8 cellular contexts compared by ENCODE assay signal in genomic region chr10:122298598-122299301, GRCh38. TPM values are rescaled to one million over a fixed set of nuclear protein-coding genes. Genes with fewer than 3 reads are reported as not detected.
A peak's percentile ranks its signal among the peaks of the same experiment; 100 is the strongest.
DNase-seq lines count a peak whose midpoint lies in the region; ATAC-seq and TF ChIP-seq lines count a peak whose summit lies in the region.

No MANE protein-coding gene starts in this region.

- peak; percentile 99 for TF ChIP-seq RAD21 in liver (IDR thresholded peaks at IDR 0.05)

- POLR2A ChIA-PET in activated CD4-positive, alpha-beta T cell treated with anti-CD3 and anti-CD28 coated beads, Interleukin-2, amount 10 ng/mL, durations not matched to agents 7 days and 5 days (lab: Charles Lee) = no interaction called here

- H3K4me3 Mint-ChIP-seq in activated CD4-positive, alpha-beta T cell treated with anti-CD3 and anti-CD28 coated beads, Interleukin-2, amount 10 ng/mL, durations not matched to agents 7 days and 5 days = no peak overlapping the region

- H3K9me3 ChIP-seq in liver (ENCODE audit: control insufficient read depth in 4 of 4, low read length in 3 of 4) = no peaks in the 10 kb centered on the region

- no peaks in the 10 kb centered on the region for H3K9me3 Mint-ChIP-seq in activated CD4-positive, alpha-beta T cell treated with anti-CD3 and anti-CD28 coated beads, Interleukin-2, amount 10 ng/mL, durations not matched to agents 7 days and 5 days

- H3K27me3 Mint-ChIP-seq in activated CD4-positive, alpha-beta T cell treated with anti-CD3 and anti-CD28 coated beads, Interleukin-2, amount 10 ng/mL, durations not matched to agents 7 days and 5 days = peaks cover 4% of the 10 kb centered on the region

- ATAC-seq in HG03103 (IDR thresholded peaks at IDR 0.05; ENCODE audit: low read depth, unreplicated experiment) = peak; percentile 50
- no peak for ATAC-seq in GM18505 (IDR thresholded peaks at IDR 0.05; ENCODE audit: unreplicated experiment)

- TF ChIP-seq POLR2A in GM18505 (IDR thresholded peaks at IDR 0.05; ENCODE audit: borderline replicate concordance, extremely low read depth, insufficient read depth, insufficient read length) = no peak

- no peaks in the 10 kb centered on the region for H3K36me3 Mint-ChIP-seq in activated CD4-positive, alpha-beta T cell treated with anti-CD3 and anti-CD28 coated beads, Interleukin-2, amount 10 ng/mL, durations not matched to agents 7 days and 5 days (ENCODE audit: low read depth)

- CTCF ChIA-PET in activated CD4-positive, alpha-beta T cell treated with anti-CD3 and anti-CD28 coated beads, Interleukin-2, amount 10 ng/mL, durations not matched to agents 7 days and 5 days (lab: Charles Lee) = interaction anchor here (0.6 to 2.1 kb wide), 17 partner anchors 9 to 324 kb away, joined by 3 to 9 read pairs (median 3); no protein-coding TSS in a partner anchor

- peak overlapping the region; percentile 42 to 71 for H3K27ac ChIP-seq in liver (ENCODE audit: low read depth in 1 of 2, low read length in 2 of 2)

- H3K9ac ChIP-seq in liver (ENCODE audit: low read depth in 1 of 2, low read length in 2 of 2) = peak overlapping the region in 1 of 2 donors; percentile 32

- no peaks in the 10 kb centered on the region for H3K36me3 ChIP-seq in liver (ENCODE audit: control insufficient read depth in 4 of 4, insufficient read depth in 3 of 4, low read depth in 1 of 4, low read length in 3 of 4)

- DNase-seq in NCI-H345 treated with DMSO at 0.1 percent for 48 hours (lab: John Stamatoyannopoulos, UW; ENCODE audit: unreplicated experiment) (peak; percentile 27), dedifferentiated amniotic fluid mesenchymal stem cell (ENCODE audit: extremely low spot score) (peak; percentile 78)
- peak; percentile 68 for DNase-seq in activated CD4-positive, alpha-beta T cell treated with anti-CD3 and anti-CD28 coated beads, Interleukin-2, amount 10 ng/mL, durations not matched to agents 7 days and 5 days
- DNase-seq in stimulated activated CD4-positive, alpha-beta T cell treated with anti-CD3 and anti-CD28 coated beads, Interleukin-4, amount 100 ng/mL, for 4 hours = peak; percentile 41 to 57

- peaks cover 20% of the 10 kb centered on the region for H3K4me1 Mint-ChIP-seq in activated CD4-positive, alpha-beta T cell treated with anti-CD3 and anti-CD28 coated beads, Interleukin-2, amount 10 ng/mL, durations not matched to agents 7 days and 5 days

- TF ChIP-seq CTCF in GM12875 (IDR thresholded peaks at IDR 0.05; ENCODE audit: borderline replicate concordance, insufficient read depth, low read depth, low read length) = peak; percentile 85
- peak; percentile 96 for TF ChIP-seq CTCF in liver (IDR thresholded peaks at IDR 0.05; ENCODE audit: low read depth, low read length, missing input control)

- H3K4me3 ChIP-seq in GM12875 (ENCODE audit: low read depth, low read length) = no peak overlapping the region
- H3K4me3 ChIP-seq in liver (ENCODE audit: low read depth in 1 of 3, low read length in 3 of 3) = peak overlapping the region in 2 of 3 donors; percentile 31 to 37

- 24% methylated on average over 15 of the region's 15 CpGs for WGBS in liver

- H3K4me1 ChIP-seq in liver (ENCODE audit: control insufficient read depth in 4 of 4, insufficient read depth in 4 of 4, low read length in 3 of 4) = peaks cover under 1 to 12% (median 8%) of the 10 kb centered on the region in 4 donors

- no peaks in the 10 kb centered on the region for H3K27me3 ChIP-seq in liver (ENCODE audit: control insufficient read depth in 4 of 4, insufficient read depth in 4 of 4, low read length in 3 of 4)

- H3K27ac Mint-ChIP-seq in activated CD4-positive, alpha-beta T cell treated with anti-CD3 and anti-CD28 coated beads, Interleukin-2, amount 10 ng/mL, durations not matched to agents 7 days and 5 days = no peak overlapping the region

TF ChIP-seq in liver, 16 proteins besides CTCF, POLR2A, EP300 and RAD21:
- peak in 1 of 2 donors; percentile 29 for TF ChIP-seq RXRA (IDR thresholded peaks at IDR 0.05)
- TF ChIP-seq YY1 (IDR thresholded peaks at IDR 0.05) = no peak
- peak in 1 of 2 donors; percentile 29 for TF ChIP-seq HNF4A (conservative IDR thresholded peaks at IDR 0.05)

RNA-seq across cellular contexts. Expression of gene BTBD16, which starts 27.7 kb away (rescaled TPM):
- total RNA-seq in activated CD4-positive, alpha-beta T cell treated with anti-CD3 and anti-CD28 coated beads, Interleukin-2, amount 10 ng/mL, durations not matched to agents 7 days and 5 days = not detected
- 1 to 10 TPM in 1 of 2 donors, under 1 TPM in 1; 0.42 to 1.4 TPM for total RNA-seq in liver
- polyA plus RNA-seq in liver = 1 to 10 TPM; 2.3 to 2.8 TPM

Comparison
In these comparisons a context has a peak if more than half of its experiments do, and no peak if none do; other contexts are left out.
1. DNase-seq: peak in every context shown above with its lines; median percentile 78 in dedifferentiated amniotic fluid mesenchymal stem cell; 68 in activated CD4-positive, alpha-beta T cell treated with anti-CD3 and anti-CD28 coated beads, Interleukin-2, amount 10 ng/mL, durations not matched to agents 7 days and 5 days; 49 in stimulated activated CD4-positive, alpha-beta T cell treated with anti-CD3 and anti-CD28 coated beads, Interleukin-4, amount 100 ng/mL, for 4 hours; 27 in NCI-H345 treated with DMSO at 0.1 percent for 48 hours.